16 cellular contexts compared by ENCODE assay signal in genomic region chr3:126908752-126909275, GRCh38.
DNase-seq lines count a peak whose midpoint lies in the region; ATAC-seq, FAIRE-seq and TF ChIP-seq lines count a peak whose summit lies in the region.
"Had no signal": no experiment of that assay in that cellular context is flagged by ENCODE, and none has a peak within 500 bp of the region (broad histone marks: within the 10 kb centered on the region; RNA-seq: fewer than 3 reads in every experiment).

No MANE protein-coding gene starts in this region.

- H3K4me2 ChIP-seq in K562 (ENCODE audit: insufficient read depth, low read length): peak overlapping the region; percentile 64

- H2AFZ ChIP-seq in K562 (ENCODE audit: low read depth, low read length): no peak overlapping the region; the same call in 1 of the 2 replicates
- H2AFZ ChIP-seq: parathyroid adenoma had no signal

- H3K4me3 ChIP-seq in cardiac muscle cell (no peak overlapping the region), K562 (no peak overlapping the region), lower leg skin (ENCODE audit: low read depth, poor library complexity, severe bottlenecking) (no peak overlapping the region)
- H3K4me3 ChIP-seq: gastroesophageal sphincter had no signal

- peak; percentile 58 for TF ChIP-seq POLR2A in K562 (conservative IDR thresholded peaks at IDR 0.05)
- TF ChIP-seq POLR2A in lower leg skin (IDR thresholded peaks at IDR 0.05): no peak

- H3K27ac ChIP-seq in cardiac muscle cell (peak overlapping the region; percentile 28), K562 (ENCODE audit: extremely low read depth, low read depth, low read length) (peak overlapping the region; percentile 93)
- H3K27ac ChIP-seq: gastroesophageal sphincter, parathyroid adenoma had no signal

- no peak for TF ChIP-seq RAD21 in K562 (CRISPR knock-in tag; conservative IDR thresholded peaks at IDR 0.05 in 1 of 2, IDR thresholded peaks at IDR 0.05 in 1 of 2)

- TF ChIP-seq CTCF in cardiac muscle cell (IDR thresholded peaks at IDR 0.05; ENCODE audit: low read depth, low read length) (no peak), K562 (IDR thresholded peaks at IDR 0.05 in 2 of 3, conservative IDR thresholded peaks at IDR 0.05 in 1 of 3; ENCODE audit: insufficient read depth in 2 of 3, low read depth in 1 of 3, low read length in 3 of 3) (no peak), lower leg skin (IDR thresholded peaks at IDR 0.05) (no peak)

- H3K9me1 ChIP-seq in K562 (ENCODE audit: control insufficient read depth, insufficient read depth, low read length): no peaks in the 10 kb centered on the region

- WGBS in K562 (ENCODE audit: insufficient coverage, low coverage, missing lambda C conversion rate): 0% methylated on average over 12 of the region's 12 CpGs
- WGBS in lower leg skin, 2 donors: 80 to 86% methylated on average over 12 of the region's 12 CpGs

- H3K9me3 ChIP-seq in cardiac muscle cell (ENCODE audit: low read depth) (no peaks in the 10 kb centered on the region), K562 (replicated peaks; ENCODE audit: control insufficient read depth, insufficient read depth, low read depth, low read length) (no peaks in the 10 kb centered on the region)
- H3K9me3 ChIP-seq: gastroesophageal sphincter had no signal

- H3K27me3 ChIP-seq in cardiac muscle cell: no peaks in the 10 kb centered on the region
- no peaks in the 10 kb centered on the region for H3K27me3 ChIP-seq in K562 (ENCODE audit: control insufficient read depth in 2 of 2, insufficient read depth in 2 of 2, low read length in 2 of 2)
- H3K27me3 ChIP-seq: gastroesophageal sphincter had no signal

- H3K79me2 ChIP-seq in K562 (ENCODE audit: control insufficient read depth, insufficient read depth, low read length): peaks cover 10% of the 10 kb centered on the region; the same call in 1 of the 3 replicates
- H3K79me2 ChIP-seq: parathyroid adenoma had no signal

- intact Hi-C loops in Right ventricle myocardium superior (cut with DNase I): no loop called here
- intact Hi-C loops in K562 (cut with micrococcal nuclease): no loop called here
- intact Hi-C loops in lower leg skin (cut with DNase I; ENCODE audit: low total_unique reads): no loop called here

- H3K4me1 ChIP-seq in cardiac muscle cell (ENCODE audit: low read depth) (peaks cover 5% of the 10 kb centered on the region), K562 (replicated peaks in 1 of 2; ENCODE audit: control insufficient read depth in 2 of 2, insufficient read depth in 2 of 2, low read length in 2 of 2) (peaks cover 54 to 60% of the 10 kb centered on the region in 2 experiments)
- H3K4me1 ChIP-seq: parathyroid adenoma had no signal

- ATAC-seq in Right ventricle myocardium superior (ENCODE audit: poor library complexity) (no peak), K562 (peak; percentile 86), GM18511 (IDR thresholded peaks at IDR 0.05; ENCODE audit: unreplicated experiment) (no peak)
- ATAC-seq: gastroesophageal sphincter had no signal

- peak overlapping the region; percentile 63 to 77; a peak in 3 of 4 replicates for H3K9ac ChIP-seq in K562 (ENCODE audit: insufficient read depth in 1 of 2, low read depth in 2 of 2, low read length in 2 of 2)
- H3K9ac ChIP-seq: parathyroid adenoma had no signal

- H4K20me1 ChIP-seq in K562 (replicated peaks; ENCODE audit: control insufficient read depth, insufficient read depth, low read length): no peaks in the 10 kb centered on the region

- CTCF ChIA-PET in K562 (lab: Yijun Ruan, JAX; ENCODE audit: low intra/inter-chr PET ratio): no interaction called here

- TF ChIP-seq EP300 in K562 (IDR thresholded peaks at IDR 0.05; ENCODE audit: low read length): peak; percentile 94

- no TSS peak for BruUV-seq in K562 (replicated peaks; lab: Mats Ljungman, UMichigan)

- FAIRE-seq in RCC 7860 (lab: Jason Lieb, UNC): no peak
- peak; percentile 98 for FAIRE-seq in K562 (lab: Jason Lieb, UNC)
- FAIRE-seq: endometrium had no signal

- DNase-seq in cardiac muscle cell (ENCODE audit: low read depth in 1 of 2, low spot score in 1 of 2) (peak in 1 of 2 donors; percentile 29), Right ventricle myocardium superior (no peak), RCC 7860 (ENCODE audit: low spot score) (peak; percentile 58), K562 (ENCODE audit: extremely low read depth in 1 of 4, low spot score in 3 of 4) (peak; percentile 71 to 91 (median 78)), pons (ENCODE audit: low spot score) (no peak), medulla oblongata (ENCODE audit: extremely low spot score) (no peak), lower leg skin (ENCODE audit: low spot score in 2 of 2) (no peak)
- DNase-seq: ACHN, DMS 273 treated with DMSO at 0.1 percent for 48 hours, NCI-H1694, NCI-H526, SIG-M5 had no signal

- H3K36me3 ChIP-seq in cardiac muscle cell (no peaks in the 10 kb centered on the region), K562 (ENCODE audit: control insufficient read depth, insufficient read depth, low read length) (no peaks in the 10 kb centered on the region)
- H3K36me3 ChIP-seq: gastroesophageal sphincter had no signal

- POLR2A ChIA-PET in K562 (lab: Yijun Ruan, JAX): interaction anchor here (0.6 to 1.0 kb wide), 6 partner anchors 9 to 150 kb away, joined by 3 to 5 read pairs (median 3); no protein-coding TSS in a partner anchor

- in situ Hi-C loops in K562 (cut with MboI): no loop called here

TF ChIP-seq in K562, 482 proteins besides CTCF, POLR2A, EP300 and RAD21 (continues in another document):
- TF ChIP-seq IFI16 (CRISPR knock-in tag; IDR thresholded peaks at IDR 0.05): no peak
- TF ChIP-seq BHLHE40 (IDR thresholded peaks at IDR 0.05; ENCODE audit: low read length): peak; percentile 88
- TF ChIP-seq NEUROD1 (IDR thresholded peaks at IDR 0.05; ENCODE audit: borderline replicate concordance, low read depth, low read length, partially characterized antibody): peak; percentile 39
- TF ChIP-seq HMBOX1 (IDR thresholded peaks at IDR 0.05): no peak
- TF ChIP-seq ZNF395 (CRISPR knock-in tag; IDR thresholded peaks at IDR 0.05): no peak; the same call in 1 of the 2 replicates
- TF ChIP-seq BACH1 (tag; IDR thresholded peaks at IDR 0.05): peak; percentile 79
- peak; percentile 45; the same call in 1 of the 2 replicates for TF ChIP-seq TEAD2 (tag; IDR thresholded peaks at IDR 0.05)
- peak; percentile 82; the same call in 1 of the 2 replicates for TF ChIP-seq TFAP4 (CRISPR knock-in tag; IDR thresholded peaks at IDR 0.05; ENCODE audit: borderline replicate concordance)
- TF ChIP-seq CSDE1 (IDR thresholded peaks at IDR 0.05): no peak
- no peak for TF ChIP-seq ATF1 (CRISPR knock-in tag; IDR thresholded peaks at IDR 0.05)
- peak; percentile 76 for TF ChIP-seq ATF1 (tag; IDR thresholded peaks at IDR 0.05)
- TF ChIP-seq NCOA1 (IDR thresholded peaks at IDR 0.05; ENCODE audit: low read depth): peak; percentile 85; the same call in 1 of the 2 replicates
- TF ChIP-seq RNF219 (CRISPR knock-in tag; IDR thresholded peaks at IDR 0.05): no peak
- TF ChIP-seq ZNF263 (CRISPR knock-in tag; IDR thresholded peaks at IDR 0.05; ENCODE audit: borderline replicate concordance): no peak
- TF ChIP-seq PRMT5 (CRISPR knock-in tag; IDR thresholded peaks at IDR 0.05): no peak

Comparison
In these comparisons a context has a peak if more than half of its experiments do, and no peak if none do; other contexts are left out.
1. DNase-seq: peak in RCC 7860 (single experiment) and K562 (4 of 4); none in Right ventricle myocardium superior (single experiment), pons (single experiment), medulla oblongata (single experiment) and lower leg skin (0 of 2).